10 cellular contexts compared by ENCODE assay signal in genomic region chr15:41791547-41791937, GRCh38. TPM values are rescaled to one million over a fixed set of nuclear protein-coding genes. Genes with fewer than 3 reads are reported as not detected.
DNase-seq lines count a peak whose midpoint lies in the region; ATAC-seq, FAIRE-seq and TF ChIP-seq lines count a peak whose summit lies in the region.
"Had no signal": no experiment of that assay in that cellular context is flagged by ENCODE, and none has a peak within 500 bp of the region (broad histone marks: within the 10 kb centered on the region; RNA-seq: fewer than 3 reads in every experiment).

No MANE protein-coding gene starts in this region.

- no peak for TF ChIP-seq RAD21 in K562 (CRISPR knock-in tag; conservative IDR thresholded peaks at IDR 0.05 in 1 of 2, IDR thresholded peaks at IDR 0.05 in 1 of 2)

- H3K9me3 ChIP-seq in K562 (replicated peaks; ENCODE audit: control insufficient read depth, insufficient read depth, low read depth, low read length) (no peaks in the 10 kb centered on the region), mesodermal cell (ENCODE audit: control insufficient read depth, low read length) (no peaks in the 10 kb centered on the region), thyroid gland (no peaks in the 10 kb centered on the region)
- H3K9me3 ChIP-seq: neutrophil had no signal

- no peak for TF ChIP-seq EP300 in K562 (IDR thresholded peaks at IDR 0.05; ENCODE audit: low read length)

- no peaks in the 10 kb centered on the region for H3K27me3 ChIP-seq in K562 (ENCODE audit: control insufficient read depth in 2 of 2, insufficient read depth in 2 of 2, low read length in 2 of 2)
- no peaks in the 10 kb centered on the region for H3K27me3 ChIP-seq in thyroid gland
- H3K27me3 ChIP-seq: neutrophil had no signal

- TF ChIP-seq POLR2A in K562 (conservative IDR thresholded peaks at IDR 0.05) (no peak), thyroid gland (IDR thresholded peaks at IDR 0.05) (no peak)

- H3K79me2 ChIP-seq in K562 (ENCODE audit: control insufficient read depth, insufficient read depth, low read length): 0 out of 3 replicates have a peak, but pooled peaks cover 5% of the 10 kb centered on the region

- H3K36me3 ChIP-seq in K562 (ENCODE audit: control insufficient read depth, insufficient read depth, low read length) (no peaks in the 10 kb centered on the region), mesodermal cell (ENCODE audit: control insufficient read depth, insufficient read depth, low read length) (peaks cover 4% of the 10 kb centered on the region), thyroid gland (no peaks in the 10 kb centered on the region)
- H3K36me3 ChIP-seq: neutrophil had no signal

- H3K9ac ChIP-seq in K562 (ENCODE audit: insufficient read depth in 1 of 2, low read depth in 2 of 2, low read length in 2 of 2): peak overlapping the region; percentile 22 to 56; a peak in 1 of 4 replicates

- no peak overlapping the region for H3K4me2 ChIP-seq in K562 (ENCODE audit: insufficient read depth, low read length)

- CTCF ChIA-PET in K562 (lab: Yijun Ruan, JAX; ENCODE audit: low intra/inter-chr PET ratio): no interaction called here

- H3K9me3 Mint-ChIP-seq in activated naive CD4-positive, alpha-beta T cell treated with anti-CD3 and anti-CD28 coated beads, Interleukin-2, amount 50 U/mL, for 72 hours: no peaks in the 10 kb centered on the region

- H3K27ac Mint-ChIP-seq in activated naive CD4-positive, alpha-beta T cell treated with anti-CD3 and anti-CD28 coated beads, Interleukin-2, amount 50 U/mL, for 72 hours: peak overlapping the region; percentile 54 to 61

- no TSS peak for BruUV-seq in K562 (replicated peaks; lab: Mats Ljungman, UMichigan)

- ATAC-seq in activated naive CD4-positive, alpha-beta T cell treated with anti-CD3 and anti-CD28 coated beads, Interleukin-2, amount 50 U/mL, for 72 hours: peak in 1 of 2 donors; percentile 9
- peak; percentile 13; the same call in 2 of the 3 replicates for ATAC-seq in K562

- H3K9me1 ChIP-seq in K562 (ENCODE audit: control insufficient read depth, insufficient read depth, low read length): peaks cover 5% of the 10 kb centered on the region

- WGBS in K562 (ENCODE audit: insufficient coverage, low coverage, missing lambda C conversion rate): 56% methylated on average over 3 of the region's 4 CpGs
- whole genome bisulfite sequencing in mesodermal cell (ENCODE audit: insufficient coverage in 2 of 2), 2 experiments: 97 to 100% methylated on average over 2 to 3 of the region's 4 CpGs
- 81 to 89% methylated on average over 3 to 4 of the region's 4 CpGs for WGBS in thyroid gland, 2 donors

- in situ Hi-C loops in K562 (cut with MboI): no loop called here

- TF ChIP-seq CTCF in K562 (IDR thresholded peaks at IDR 0.05 in 2 of 3, conservative IDR thresholded peaks at IDR 0.05 in 1 of 3; ENCODE audit: insufficient read depth in 2 of 3, low read depth in 1 of 3, low read length in 3 of 3) (no peak), thyroid gland (IDR thresholded peaks at IDR 0.05) (no peak)

- H3K4me3 ChIP-seq in K562 (no peak overlapping the region), mesodermal cell (ENCODE audit: extremely low read depth, insufficient read depth, low read length, poor library complexity, severe bottlenecking) (no peak overlapping the region), thyroid gland (replicated peaks in 1 of 3) (no peak overlapping the region)

- intact Hi-C loops in K562 (cut with micrococcal nuclease) (no loop called here), thyroid gland (cut with DNase I) (no loop called here)

- POLR2A ChIA-PET in K562 (lab: Yijun Ruan, JAX): interaction anchor here (0.7 to 2.5 kb wide), 3 partner anchors 12 to 100 kb away, joined by 3 to 6 read pairs (median 6); no protein-coding TSS in a partner anchor

- H3K4me1 ChIP-seq in K562 (replicated peaks in 1 of 2; ENCODE audit: control insufficient read depth in 2 of 2, insufficient read depth in 2 of 2, low read length in 2 of 2) (peaks cover 30 to 53% of the 10 kb centered on the region in 2 experiments), mesodermal cell (ENCODE audit: control insufficient read depth, insufficient read depth, low read length, poor library complexity, severe bottlenecking) (peaks cover 66% of the 10 kb centered on the region), thyroid gland (peaks cover 37 to 60% of the 10 kb centered on the region in 2 donors)

- no peak for DNase-seq in activated naive CD4-positive, alpha-beta T cell treated with anti-CD3 and anti-CD28 coated beads, Interleukin-2, amount 50 U/mL, for 72 hours (ENCODE audit: low spot score in 2 of 2)
- DNase-seq in activated naive CD4-positive, alpha-beta T cell treated with Interleukin-2 at 50 U/mL for 16 hours: no peak
- DNase-seq in K562 (ENCODE audit: extremely low read depth in 1 of 4, low spot score in 3 of 4) (no peak), thyroid gland (no peak), NCI-H1436 treated with DMSO at 0.1 percent for 48 hours (lab: John Stamatoyannopoulos, UW) (no peak), MV-4-11 (lab: John Stamatoyannopoulos, UW) (no peak), NCI-H2081 treated with DMSO at 0.1 percent for 48 hours (lab: John Stamatoyannopoulos, UW) (no peak)

- no peak for FAIRE-seq in K562 (lab: Jason Lieb, UNC)
- FAIRE-seq: colon had no signal

- H3K36me3 Mint-ChIP-seq in activated naive CD4-positive, alpha-beta T cell treated with anti-CD3 and anti-CD28 coated beads, Interleukin-2, amount 50 U/mL, for 72 hours: no peaks in the 10 kb centered on the region

- H3K27ac ChIP-seq in K562 (ENCODE audit: extremely low read depth, low read depth, low read length): peak overlapping the region; percentile 64
- peak overlapping the region; percentile 95 for H3K27ac ChIP-seq in mesodermal cell (ENCODE audit: low read depth, low read length, severe bottlenecking)
- peak overlapping the region; percentile 71 to 86 (median 80) for H3K27ac ChIP-seq in thyroid gland
- H3K27ac ChIP-seq: neutrophil had no signal

- peaks cover 16% of the 10 kb centered on the region for H4K20me1 ChIP-seq in K562 (replicated peaks; ENCODE audit: control insufficient read depth, insufficient read depth, low read length)

- H2AFZ ChIP-seq in K562 (ENCODE audit: low read depth, low read length): peak overlapping the region; percentile 60

RNA-seq across cellular contexts. Expression of gene MAPKBP1, which starts 17.3 kb away (rescaled TPM):
- total RNA-seq in activated naive CD4-positive, alpha-beta T cell treated with anti-CD3 and anti-CD28 coated beads, Interleukin-2, amount 50 U/mL, for 72 hours: 10 to 100 TPM; 31.0 to 31.3 TPM
- 65.0 and 134 TPM in 2 replicates for total RNA-seq in K562 (2011; cell fraction: chromatin; rRNA removed; ENCODE audit: low replicate concordance)
- total RNA-seq in K562 (2011; cell fraction: nucleolus; rRNA removed): 51.1 and 51.4 TPM in 2 replicates
- 45.8 and 52.1 TPM in 2 replicates for total RNA-seq in K562 (2011; cell fraction: nucleoplasm; rRNA removed)
- total RNA-seq in K562 (2014; rRNA removed): 4.1 and 5.3 TPM in 2 replicates
- 4.5 and 4.6 TPM in 2 replicates for total RNA-seq in K562 (2014; rRNA removed; fragmentation: Illumina TruSeq; extraction: Trizol)
- total RNA-seq in K562 (2015; rRNA removed; fragmentation: Illumina TruSeq; extraction: Trizol): 5.7 and 5.8 TPM in 2 replicates
- 9.5 and 9.6 TPM in 2 replicates for total RNA-seq in K562 (2021)
- polyA plus RNA-seq in K562 (2011; rRNA removed): 3.4 and 4.4 TPM in 2 replicates
- 2.2 and 3.6 TPM in 2 replicates for polyA plus RNA-seq in K562 (2011; cell fraction: cytosol; rRNA removed)
- polyA plus RNA-seq in K562 (2011; cell fraction: nucleus; rRNA removed): 24.5 and 27.3 TPM in 2 replicates
- polyA plus RNA-seq in K562 (2012): 5.8 and 7.2 TPM in 2 replicates
- polyA plus RNA-seq in K562 (2014; fragmentation: Illumina TruSeq; extraction: Trizol): 4.8 and 5.4 TPM in 2 replicates
- polyA plus RNA-seq in K562 (2014; fragmentation: Nextera tagmentation; extraction: Ambion mirVana): under 1 TPM; 0.15 to 0.28 TPM
- polyA plus RNA-seq in K562 (2014; rRNA removed): 5.2 and 7.1 TPM in 2 replicates
- 7.0 and 9.2 TPM in 2 replicates for polyA minus RNA-seq in K562 (2011; rRNA and poly(A)+ RNA removed)
- polyA minus RNA-seq in K562 (2011; cell fraction: cytosol; rRNA and poly(A)+ RNA removed): 2.7 and 5.9 TPM in 2 replicates
- 22.8 and 29.4 TPM in 2 replicates for polyA minus RNA-seq in K562 (2011; cell fraction: nucleus; rRNA and poly(A)+ RNA removed)
- 11.2 TPM for polyA plus RNA-seq in mesodermal cell (2013, experiment 1 of 2)
- 11.3 TPM for polyA plus RNA-seq in mesodermal cell (2013, experiment 2 of 2)
- total RNA-seq in thyroid gland: 10 to 100 TPM; 25.4 to 40.5 (median 33.6) TPM

RNA-seq across cellular contexts. Expression of gene JMJD7, which starts 36.4 kb away (rescaled TPM):
- 10 to 100 TPM; 13.5 to 17.7 TPM for total RNA-seq in activated naive CD4-positive, alpha-beta T cell treated with anti-CD3 and anti-CD28 coated beads, Interleukin-2, amount 50 U/mL, for 72 hours
- 7.0 and 13.8 TPM in 2 replicates for total RNA-seq in K562 (2011; cell fraction: chromatin; rRNA removed; ENCODE audit: low replicate concordance)
- total RNA-seq in K562 (2011; cell fraction: nucleolus; rRNA removed): 7.2 and 8.5 TPM in 2 replicates
- 12.6 and 15.4 TPM in 2 replicates for total RNA-seq in K562 (2011; cell fraction: nucleoplasm; rRNA removed)
- 6.1 and 11.3 TPM in 2 replicates for total RNA-seq in K562 (2014; rRNA removed)
- total RNA-seq in K562 (2014; rRNA removed; fragmentation: Illumina TruSeq; extraction: Trizol): 3.2 and 3.8 TPM in 2 replicates
- 4.3 and 5.3 TPM in 2 replicates for total RNA-seq in K562 (2015; rRNA removed; fragmentation: Illumina TruSeq; extraction: Trizol)
- total RNA-seq in K562 (2021): 12.2 and 13.1 TPM in 2 replicates
- 7.9 and 8.8 TPM in 2 replicates for polyA plus RNA-seq in K562 (2011; rRNA removed)
- polyA plus RNA-seq in K562 (2011; cell fraction: cytosol; rRNA removed): 8.0 and 19.6 TPM in 2 replicates
- 18.0 and 36.7 TPM in 2 replicates for polyA plus RNA-seq in K562 (2011; cell fraction: nucleus; rRNA removed)
- 7.7 and 16.3 TPM in 2 replicates for polyA plus RNA-seq in K562 (2012)
- polyA plus RNA-seq in K562 (2014; fragmentation: Illumina TruSeq; extraction: Trizol): 6.8 and 9.4 TPM in 2 replicates
- polyA plus RNA-seq in K562 (2014; fragmentation: Nextera tagmentation; extraction: Ambion mirVana): 1 to 10 TPM; 1.2 to 2.9 TPM
- polyA plus RNA-seq in K562 (2014; rRNA removed): 9.7 and 13.9 TPM in 2 replicates
- polyA minus RNA-seq in K562 (2011; rRNA and poly(A)+ RNA removed): 0.60 and 3.0 TPM in 2 replicates
- 4.1 and 4.4 TPM in 2 replicates for polyA minus RNA-seq in K562 (2011; cell fraction: cytosol; rRNA and poly(A)+ RNA removed)
- 4.0 and 4.7 TPM in 2 replicates for polyA minus RNA-seq in K562 (2011; cell fraction: nucleus; rRNA and poly(A)+ RNA removed)
- 8.5 TPM for polyA plus RNA-seq in mesodermal cell (2013, experiment 1 of 2)
- polyA plus RNA-seq in mesodermal cell (2013, experiment 2 of 2): 7.0 TPM
- total RNA-seq in thyroid gland: 10 to 100 TPM; 18.8 to 36.6 (median 28.3) TPM

RNA-seq across cellular contexts. Expression of gene PLA2G4B, which starts 47.1 kb away (rescaled TPM):
- 1 to 10 TPM; 8.3 to 9.4 TPM for total RNA-seq in activated naive CD4-positive, alpha-beta T cell treated with anti-CD3 and anti-CD28 coated beads, Interleukin-2, amount 50 U/mL, for 72 hours
- total RNA-seq in K562 (2011; cell fraction: chromatin; rRNA removed; ENCODE audit: low replicate concordance): 22.3 and 55.4 TPM in 2 replicates
- 26.3 and 28.8 TPM in 2 replicates for total RNA-seq in K562 (2011; cell fraction: nucleolus; rRNA removed)
- 13.2 and 21.9 TPM in 2 replicates for total RNA-seq in K562 (2011; cell fraction: nucleoplasm; rRNA removed)
- 3.9 TPM in 2 replicates for total RNA-seq in K562 (2014; rRNA removed)
- 0.89 and 2.1 TPM in 2 replicates for total RNA-seq in K562 (2014; rRNA removed; fragmentation: Illumina TruSeq; extraction: Trizol)
- total RNA-seq in K562 (2015; rRNA removed; fragmentation: Illumina TruSeq; extraction: Trizol): 1.3 and 1.4 TPM in 2 replicates
- total RNA-seq in K562 (2021): 2.8 and 5.2 TPM in 2 replicates
- 4.3 and 7.0 TPM in 2 replicates for polyA plus RNA-seq in K562 (2011; rRNA removed)
- 3.1 and 4.8 TPM in 2 replicates for polyA plus RNA-seq in K562 (2011; cell fraction: cytosol; rRNA removed)
- polyA plus RNA-seq in K562 (2011; cell fraction: nucleus; rRNA removed): 48.4 and 61.4 TPM in 2 replicates
- 2.4 and 8.6 TPM in 2 replicates for polyA plus RNA-seq in K562 (2012)
- polyA plus RNA-seq in K562 (2014; fragmentation: Illumina TruSeq; extraction: Trizol): 2.7 and 2.8 TPM in 2 replicates
- under 1 TPM; 0.07 to 0.25 TPM for polyA plus RNA-seq in K562 (2014; fragmentation: Nextera tagmentation; extraction: Ambion mirVana)
- 5.6 and 6.1 TPM in 2 replicates for polyA plus RNA-seq in K562 (2014; rRNA removed)
- polyA minus RNA-seq in K562 (2011; rRNA and poly(A)+ RNA removed): 0.74 and 1.2 TPM in 2 replicates
- 1.1 and 1.5 TPM in 2 replicates for polyA minus RNA-seq in K562 (2011; cell fraction: cytosol; rRNA and poly(A)+ RNA removed)
- 6.6 and 6.7 TPM in 2 replicates for polyA minus RNA-seq in K562 (2011; cell fraction: nucleus; rRNA and poly(A)+ RNA removed)
- polyA plus RNA-seq in mesodermal cell (2013, experiment 1 of 2): 8.3 TPM
- polyA plus RNA-seq in mesodermal cell (2013, experiment 2 of 2): 10.9 TPM
- total RNA-seq in thyroid gland: 10 to 100 TPM in 1 of 4 donors, 1 to 10 TPM in 3; 6.2 to 13.0 (median 8.6) TPM
